Comparison of ENCODE assay signal across 8 cellular contexts in genomic region chr13:99087130-99087953, GRCh38.
DNase-seq lines count a peak whose midpoint lies in the region; ATAC-seq and TF ChIP-seq lines count a peak whose summit lies in the region.

No MANE protein-coding gene starts in this region.

- peak overlapping the region; percentile 97 for H3K4me3 Mint-ChIP-seq in activated CD4-positive, alpha-beta T cell treated with anti-CD3 and anti-CD28 coated beads, Interleukin-2, amount 10 ng/mL, durations not matched to agents 24 days and 14 days

- CTCF ChIA-PET in AG04449 (lab: Yijun Ruan, JAX) = interaction anchor here (0.7 to 1.0 kb wide), 2 partner anchors 10 to 21 kb away, joined by 3 read pairs; no protein-coding TSS in a partner anchor

- peaks cover 1% of the 10 kb centered on the region for H3K27me3 Mint-ChIP-seq in activated CD4-positive, alpha-beta T cell treated with anti-CD3 and anti-CD28 coated beads, Interleukin-2, amount 10 ng/mL, durations not matched to agents 24 days and 14 days

- peaks cover 35% of the 10 kb centered on the region for H3K4me1 Mint-ChIP-seq in activated CD4-positive, alpha-beta T cell treated with anti-CD3 and anti-CD28 coated beads, Interleukin-2, amount 10 ng/mL, durations not matched to agents 24 days and 14 days

- peak overlapping the region; percentile 99 for H3K27ac Mint-ChIP-seq in activated CD4-positive, alpha-beta T cell treated with anti-CD3 and anti-CD28 coated beads, Interleukin-2, amount 10 ng/mL, durations not matched to agents 24 days and 14 days

- POLR2A ChIA-PET in AG04449 (lab: Yijun Ruan, JAX) = no interaction called here

- peak overlapping the region; percentile 66 for H3K4me3 ChIP-seq in AG04449 (ENCODE audit: low read depth, low read length)
- peak overlapping the region; percentile 98 for H3K4me3 ChIP-seq in coronary artery

- peak; percentile 81 for ATAC-seq in GM18873 (IDR thresholded peaks at IDR 0.05; ENCODE audit: low FRiP score, unreplicated experiment)
- ATAC-seq in HG03139 (IDR thresholded peaks at IDR 0.05; ENCODE audit: unreplicated experiment) = peak; percentile 83
- ATAC-seq in left colon = peak; percentile 90

- H3K36me3 Mint-ChIP-seq in activated CD4-positive, alpha-beta T cell treated with anti-CD3 and anti-CD28 coated beads, Interleukin-2, amount 10 ng/mL, durations not matched to agents 24 days and 14 days (ENCODE audit: low read depth) = peaks cover 4% of the 10 kb centered on the region

- H3K27ac ChIP-seq in coronary artery = peak overlapping the region; percentile 89 to 98

- H3K9me3 Mint-ChIP-seq in activated CD4-positive, alpha-beta T cell treated with anti-CD3 and anti-CD28 coated beads, Interleukin-2, amount 10 ng/mL, durations not matched to agents 24 days and 14 days = no peaks in the 10 kb centered on the region

- DNase-seq in AG04449 (ENCODE audit: low read depth, low spot score) = no peak
- DNase-seq in NCI-H226 = peak; percentile 88
- DNase-seq in activated CD4-positive, alpha-beta T cell treated with anti-CD3 and anti-CD28 coated beads, Interleukin-2, amount 10 ng/mL, durations not matched to agents 24 days and 14 days = peak; percentile 98
- DNase-seq in coronary artery (ENCODE audit: low spot score) = peak; percentile 93
- DNase-seq in left colon = peak; percentile 93 to 94
- DNase-seq in stimulated activated CD4-positive, alpha-beta T cell treated with anti-CD3 and anti-CD28 coated beads, Interleukin-1b, Interleukin-23, amount 100 ng/mL, for 4 hours (ENCODE audit: low read depth in 2 of 2) = peak; percentile 87 to 94

- TF ChIP-seq CTCF in AG04449 (IDR thresholded peaks at IDR 0.05; ENCODE audit: insufficient read depth, low read length, missing control alignments) = peak; percentile 31
- no peak for TF ChIP-seq CTCF in coronary artery (IDR thresholded peaks at IDR 0.05)

- intact Hi-C loops in activated CD4-positive, alpha-beta T cell treated with anti-CD3 and anti-CD28 coated beads, Interleukin-2, amount 10 ng/mL, durations not matched to agents 24 days and 14 days (cut with micrococcal nuclease) = loop anchor here (1.0 to 10.0 kb wide), 10 partner anchors 37 to 513 kb away; partner anchors contain the start of genes GPR18, STK24 and UBAC2
- intact Hi-C loops in left colon (cut with DNase I, micrococcal nuclease) = no loop called here
